Comparison of ENCODE assay signal across 19 cellular contexts in genomic region chr12:75994069-75994740, GRCh38. TPM values are rescaled to one million over a fixed set of nuclear protein-coding genes. Genes with fewer than 3 reads are reported as not detected.
DNase-seq lines count a peak whose midpoint lies in the region; TF ChIP-seq lines count a peak whose summit lies in the region.
"Had no signal": no experiment of that assay in that cellular context is flagged by ENCODE, and none has a peak within 500 bp of the region (broad histone marks: within the 10 kb centered on the region; RNA-seq: fewer than 3 reads in every experiment).

No MANE protein-coding gene starts in this region.

- TF ChIP-seq POLR2A in adrenal gland (IDR thresholded peaks at IDR 0.05) = no peak

- no peak overlapping the region for H3K4me3 Mint-ChIP-seq in T-helper 2 cell treated with Interferon-gamma antibody and Interleukin-4, amounts not matched to agents 5 μg/mL and 100 μg/mL, for 36 hours
- H3K4me3 Mint-ChIP-seq in type B pancreatic cell = peak overlapping the region; percentile 0
- H3K4me3 Mint-ChIP-seq: neural crest cell had no signal

- H3K36me3 Mint-ChIP-seq in T-helper 2 cell treated with Interferon-gamma antibody and Interleukin-4, amounts not matched to agents 5 μg/mL and 100 μg/mL, for 36 hours (ENCODE audit: low read depth) = no peaks in the 10 kb centered on the region
- peaks cover 8% of the 10 kb centered on the region for H3K36me3 Mint-ChIP-seq in type B pancreatic cell

- peak; percentile 31 for DNase-seq in stimulated activated CD4-positive, alpha-beta T cell treated with anti-CD3 and anti-CD28 coated beads, Interleukin-1b, Interleukin-23, amount 100 ng/mL, for 48 hours
- no peak for DNase-seq in stimulated activated CD4-positive, alpha-beta T cell treated with anti-CD3 and anti-CD28 coated beads, Interleukin-4, amount 100 ng/mL, for 1 hour
- peak; percentile 64 for DNase-seq in T-helper 2 cell treated with Interferon-gamma antibody and Interleukin-4, amounts not matched to agents 5 μg/mL and 100 μg/mL, for 36 hours (ENCODE audit: low spot score)
- DNase-seq in fibroblast of gingiva (ENCODE audit: low read depth) (peak; percentile 20), type B pancreatic cell (ENCODE audit: extremely low spot score, unreplicated experiment) (no peak), Kasumi-1 (lab: John Stamatoyannopoulos, UW) (no peak), adrenal gland (no peak)
- DNase-seq: activated CD4-positive, CD25-positive, alpha-beta regulatory T cell; DND-41; GOT3; left ventricle myocardium inferior; NCI-H1092 treated with DMSO at 0.1 percent for 48 hours; NCI-H2081 treated with DMSO at 0.1 percent for 48 hours; NCI-H510A treated with DMSO at 0.1 percent for 48 hours; RPMI8226; T1000 had no signal

- no peaks in the 10 kb centered on the region for H3K36me3 ChIP-seq in adrenal gland (replicated peaks in 1 of 2)
- H3K36me3 ChIP-seq: cardiac muscle cell, left ventricle myocardium inferior had no signal

- no peaks in the 10 kb centered on the region for H3K4me1 ChIP-seq in adrenal gland (replicated peaks in 1 of 2)

- no peak for TF ChIP-seq CTCF in type B pancreatic cell (conservative IDR thresholded peaks at IDR 0.05)
- no peak for TF ChIP-seq CTCF in adrenal gland (IDR thresholded peaks at IDR 0.05)

- H3K9me3 Mint-ChIP-seq in T-helper 2 cell treated with Interferon-gamma antibody and Interleukin-4, amounts not matched to agents 5 μg/mL and 100 μg/mL, for 36 hours = peaks cover 1% of the 10 kb centered on the region
- peaks cover 8% of the 10 kb centered on the region for H3K9me3 Mint-ChIP-seq in type B pancreatic cell

- peak overlapping the region; percentile 39 for H3K27ac Mint-ChIP-seq in T-helper 2 cell treated with Interferon-gamma antibody and Interleukin-4, amounts not matched to agents 5 μg/mL and 100 μg/mL, for 36 hours
- peak overlapping the region; percentile 32 for H3K27ac Mint-ChIP-seq in type B pancreatic cell

- no peak overlapping the region for H3K4me3 ChIP-seq in adrenal gland
- H3K4me3 ChIP-seq: cardiac muscle cell, left ventricle myocardium inferior had no signal

- H3K9me3 ChIP-seq in adrenal gland (replicated peaks in 1 of 3) = no peaks in the 10 kb centered on the region
- H3K9me3 ChIP-seq: left ventricle myocardium inferior had no signal

- H3K27me3 ChIP-seq in adrenal gland = no peaks in the 10 kb centered on the region
- H3K27me3 ChIP-seq: cardiac muscle cell had no signal

- H3K4me1 Mint-ChIP-seq in T-helper 2 cell treated with Interferon-gamma antibody and Interleukin-4, amounts not matched to agents 5 μg/mL and 100 μg/mL, for 36 hours (ENCODE audit: low read depth) = peaks cover 28% of the 10 kb centered on the region
- peaks cover 28% of the 10 kb centered on the region for H3K4me1 Mint-ChIP-seq in type B pancreatic cell (ENCODE audit: unreplicated experiment)

- no peak overlapping the region for H3K27ac ChIP-seq in adrenal gland
- H3K27ac ChIP-seq: cardiac muscle cell, left ventricle myocardium inferior had no signal

- WGBS in adrenal gland, 4 donors = 63 to 94% (median 83%) methylated on average over 4 of the region's 4 CpGs

- no peaks in the 10 kb centered on the region for H3K27me3 Mint-ChIP-seq in T-helper 2 cell treated with Interferon-gamma antibody and Interleukin-4, amounts not matched to agents 5 μg/mL and 100 μg/mL, for 36 hours (ENCODE audit: low read depth)
- H3K27me3 Mint-ChIP-seq in type B pancreatic cell = no peaks in the 10 kb centered on the region
- H3K27me3 Mint-ChIP-seq: progenitor cell of endocrine pancreas had no signal

- intact Hi-C loops in adrenal gland (cut with DNase I) = no loop called here

RNA-seq across cellular contexts. Expression of gene PHLDA1, which starts 37.4 kb away (rescaled TPM):
- 67.5 and 108 TPM in 2 replicates for total RNA-seq in type B pancreatic cell (ENCODE audit: low replicate concordance)
- total RNA-seq in adrenal gland = 10 to 100 TPM; 13.1 to 49.3 (median 35.3) TPM
- polyA plus RNA-seq in adrenal gland = 10 to 100 TPM; 12.2 to 19.7 (median 17.6) TPM

Comparison
In these comparisons a context has a peak if more than half of its experiments do, and no peak if none do; other contexts are left out.
1. DNase-seq: peak in stimulated activated CD4-positive, alpha-beta T cell treated with anti-CD3 and anti-CD28 coated beads, Interleukin-1b, Interleukin-23, amount 100 ng/mL, for 48 hours (single experiment), T-helper 2 cell treated with Interferon-gamma antibody and Interleukin-4, amounts not matched to agents 5 μg/mL and 100 μg/mL, for 36 hours (single experiment) and fibroblast of gingiva (single experiment); none in stimulated activated CD4-positive, alpha-beta T cell treated with anti-CD3 and anti-CD28 coated beads, Interleukin-4, amount 100 ng/mL, for 1 hour (single experiment), type B pancreatic cell (single experiment), Kasumi-1 (0 of 2) and adrenal gland (0 of 7).